16 cellular contexts compared by ENCODE assay signal in the genomic region with DNA sequence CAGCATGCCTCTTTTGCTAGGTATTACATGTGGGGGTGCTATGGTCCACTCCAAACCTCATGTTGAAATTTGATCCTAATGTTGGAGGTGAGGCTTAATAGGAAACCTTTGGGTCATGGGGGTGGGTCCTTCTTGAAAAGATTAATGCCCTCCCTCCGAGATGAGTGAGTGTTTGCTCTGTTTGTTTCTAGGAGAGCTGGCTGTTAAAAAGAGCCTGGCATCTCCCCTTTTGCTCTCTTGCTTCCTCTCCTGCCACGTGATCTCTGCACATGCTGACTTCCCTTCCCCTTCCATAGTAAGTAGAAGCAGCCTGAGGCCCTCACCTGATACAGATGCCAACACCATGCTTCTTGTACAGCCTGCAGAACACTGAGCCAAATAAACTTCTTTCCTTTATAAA.
"Had no signal": no experiment of that assay in that cellular context is flagged by ENCODE, and none has a peak within 500 bp of the region (broad histone marks: within the 10 kb centered on the region; RNA-seq: fewer than 3 reads in every experiment).

No MANE protein-coding gene starts in this region.

- DNase-seq: activated CD4-positive, alpha-beta T cell treated with anti-CD3 and anti-CD28 coated beads for 1 hour; activated CD4-positive, alpha-beta T cell treated with anti-CD3 and anti-CD28 coated beads, Interleukin-2, amount 50 U/mL, for 48 hours; activated gamma-delta T cell; activated T-cell treated with anti-CD3 and anti-CD28 coated beads, Interleukin-2, amount 50 U/mL, for 48 hours; cerebellar nuclear complex; lower lobe of right lung; midbrain; retina; stimulated activated CD4-positive, alpha-beta T cell treated with anti-CD3 and anti-CD28 coated beads, Interleukin-4, amount 100 ng/mL, for 1 hour; stimulated activated CD8-positive, alpha-beta memory T cell treated with anti-CD3 and anti-CD28 coated beads, Interleukin-4, amount 100 ng/mL, for 48 hours; upper lobe of right lung had no signal

- H3K9me3 Mint-ChIP-seq: dendritic cell treated with granulocyte-macrophage colony-stimulating factor and Interleukin-4, amounts not matched to agents 40 ng/mL and 50 ng/mL, for 4 days; stimulated activated naive CD8-positive, alpha-beta T cell treated with anti-CD3 and anti-CD28 coated beads, Interleukin-15, Interleukin-2, amounts not matched to agents 100 ng/mL and 50 ng/mL, for 24 hours had no signal

- H3K27ac Mint-ChIP-seq: activated naive CD8-positive, alpha-beta T cell; dendritic cell treated with granulocyte-macrophage colony-stimulating factor and Interleukin-4, amounts not matched to agents 40 ng/mL and 50 ng/mL, for 4 days; stimulated activated naive CD8-positive, alpha-beta T cell treated with anti-CD3 and anti-CD28 coated beads, Interleukin-15, Interleukin-2, amounts not matched to agents 100 ng/mL and 50 ng/mL, for 24 hours had no signal

- H3K79me2 ChIP-seq: parathyroid adenoma had no signal

- H3K4me3 ChIP-seq: lower lobe of right lung, upper lobe of right lung had no signal

- H3K27me3 Mint-ChIP-seq: dendritic cell treated with granulocyte-macrophage colony-stimulating factor and Interleukin-4, amounts not matched to agents 40 ng/mL and 50 ng/mL, for 4 days; stimulated activated naive CD8-positive, alpha-beta T cell treated with anti-CD3 and anti-CD28 coated beads, Interleukin-15, Interleukin-2, amounts not matched to agents 100 ng/mL and 50 ng/mL, for 24 hours had no signal

- H3K27ac ChIP-seq: brain microvascular endothelial cell, lower lobe of right lung, parathyroid adenoma, upper lobe of right lung had no signal

- H3K36me3 Mint-ChIP-seq: activated naive CD8-positive, alpha-beta T cell had no signal

- H3K9ac ChIP-seq: parathyroid adenoma had no signal

- H3K4me3 Mint-ChIP-seq: activated naive CD8-positive, alpha-beta T cell; dendritic cell treated with granulocyte-macrophage colony-stimulating factor and Interleukin-4, amounts not matched to agents 40 ng/mL and 50 ng/mL, for 4 days; stimulated activated naive CD8-positive, alpha-beta T cell treated with anti-CD3 and anti-CD28 coated beads, Interleukin-15, Interleukin-2, amounts not matched to agents 100 ng/mL and 50 ng/mL, for 24 hours had no signal

- H3K27me3 ChIP-seq: brain microvascular endothelial cell, upper lobe of right lung had no signal

- H2AFZ ChIP-seq: parathyroid adenoma had no signal

- H3K9me3 ChIP-seq: lower lobe of right lung, upper lobe of right lung had no signal

- H3K4me1 ChIP-seq: parathyroid adenoma had no signal

- H3K36me3 ChIP-seq: brain microvascular endothelial cell, lower lobe of right lung, upper lobe of right lung had no signal
